8 cellular contexts compared by ENCODE assay signal in the genomic region with DNA sequence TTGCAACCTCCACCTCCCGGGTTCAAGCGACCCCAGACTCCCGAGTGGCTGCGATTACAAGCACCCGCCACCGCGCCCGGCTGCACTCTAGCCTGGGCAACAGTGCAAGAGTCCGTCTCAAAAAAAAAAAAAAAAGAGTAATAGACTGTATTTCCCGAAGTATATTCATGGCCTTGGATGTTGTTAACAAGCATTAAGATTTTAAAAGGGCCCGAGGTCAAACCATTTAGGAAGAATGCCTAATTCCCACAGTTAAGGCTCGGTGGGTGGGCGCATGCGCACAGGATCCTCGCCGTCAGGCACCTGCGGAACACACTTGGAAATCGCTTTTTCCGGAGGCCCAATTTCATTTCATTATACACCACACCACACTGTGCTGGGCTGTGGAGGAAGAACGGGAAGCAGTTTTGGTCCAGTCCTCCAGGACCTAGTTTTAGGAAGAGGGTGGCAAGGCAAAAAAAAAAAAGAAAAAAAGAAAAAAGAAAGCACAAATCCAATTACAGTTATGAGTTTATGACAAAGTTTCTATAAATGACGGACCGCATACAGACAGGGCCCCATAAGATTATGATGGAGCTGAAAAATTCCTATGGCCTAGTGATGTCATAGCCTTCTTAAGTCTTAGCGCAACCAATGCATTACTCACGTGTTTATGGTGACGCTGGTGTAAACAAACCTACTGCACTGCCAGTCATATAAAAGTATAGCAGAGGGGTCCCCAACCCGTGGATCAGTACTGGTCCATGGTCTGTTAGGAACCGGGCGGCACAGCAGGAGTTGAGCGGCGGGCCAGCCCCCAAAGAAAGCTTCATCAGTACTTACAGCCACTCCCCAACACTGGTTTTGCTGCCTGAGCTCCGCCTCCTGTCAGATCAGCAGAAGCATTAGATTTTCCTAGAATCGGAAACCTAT. TPM values are rescaled to one million over a fixed set of nuclear protein-coding genes. Genes with fewer than 3 reads are reported as not detected.
DNase-seq lines count a peak whose midpoint lies in the region; ATAC-seq and TF ChIP-seq lines count a peak whose summit lies in the region.

No MANE protein-coding gene starts in this region.

- H3K9me3 ChIP-seq in effector memory CD4-positive, alpha-beta T cell (ENCODE audit: control insufficient read depth, low read length), result no peaks in the 10 kb centered on the region
- H3K9me3 ChIP-seq in thymus (ENCODE audit: control insufficient read depth), result no peaks in the 10 kb centered on the region

- peaks cover 39% of the 10 kb centered on the region for H3K4me1 Mint-ChIP-seq in WTC11

- CTCF ChIA-PET in BJ (lab: Yijun Ruan, JAX), result interaction anchor here (1.0 to 1.6 kb wide), 2 partner anchors 9 to 36 kb away, joined by 3 to 6 read pairs; no protein-coding TSS in a partner anchor
- CTCF ChIA-PET in WTC11 (lab: Charles Lee), result interaction anchor here (0.6 to 2.4 kb wide), 7 partner anchors 9 to 138 kb away, joined by 3 to 9 read pairs (median 3); no protein-coding TSS in a partner anchor

- no peaks in the 10 kb centered on the region for H3K36me3 Mint-ChIP-seq in WTC11

- POLR2A ChIA-PET in BJ (lab: Charles Lee), result no interaction called here
- POLR2A ChIA-PET in WTC11 (lab: Charles Lee), result no interaction called here

- no peaks in the 10 kb centered on the region for H3K36me3 ChIP-seq in BJ (ENCODE audit: control insufficient read depth, insufficient read depth, low read length)
- no peaks in the 10 kb centered on the region for H3K36me3 ChIP-seq in effector memory CD4-positive, alpha-beta T cell (ENCODE audit: control insufficient read depth, insufficient read depth, low read length)
- no peaks in the 10 kb centered on the region for H3K36me3 ChIP-seq in thymus (ENCODE audit: control insufficient read depth, insufficient read depth)

- ATAC-seq in GM21723 (IDR thresholded peaks at IDR 0.05; ENCODE audit: unreplicated experiment), result peak; percentile 49
- ATAC-seq in WTC11, result peak; percentile 47
- no peak for ATAC-seq in HG03520 (IDR thresholded peaks at IDR 0.05; ENCODE audit: unreplicated experiment)

- no peak overlapping the region for H3K27ac Mint-ChIP-seq in WTC11

- TF ChIP-seq CTCF in BJ (IDR thresholded peaks at IDR 0.05; ENCODE audit: insufficient read depth, low read depth, low read length) (no peak), WTC11 (IDR thresholded peaks at IDR 0.05) (no peak)

- no peak for DNase-seq in BJ (ENCODE audit: low read depth)
- DNase-seq in WTC11 (ENCODE audit: low spot score), result peak; percentile 61
- DNase-seq in effector memory CD4-positive, alpha-beta T cell, result peak in 1 of 3 donors; percentile 24
- peak; percentile 34 for DNase-seq in midbrain (lab: John Stamatoyannopoulos, UW)
- DNase-seq in foreskin melanocyte, result no peak

- no peak overlapping the region for H3K27ac ChIP-seq in effector memory CD4-positive, alpha-beta T cell (ENCODE audit: insufficient read depth, low read length, poor library complexity, severe bottlenecking)
- no peak overlapping the region for H3K27ac ChIP-seq in thymus (ENCODE audit: low read depth)

- no peaks in the 10 kb centered on the region for H3K4me1 ChIP-seq in effector memory CD4-positive, alpha-beta T cell (ENCODE audit: control insufficient read depth, insufficient read depth, low read length, poor library complexity, severe bottlenecking)
- peaks cover 6% of the 10 kb centered on the region for H3K4me1 ChIP-seq in thymus (ENCODE audit: control insufficient read depth, insufficient read depth, low read length)

- H3K4me3 ChIP-seq in BJ (ENCODE audit: low read depth, low read length), result 0 out of 2 replicates have a peak overlapping the region, but pooled peaks have one; percentile 2
- H3K4me3 ChIP-seq in effector memory CD4-positive, alpha-beta T cell (ENCODE audit: insufficient read depth, low read depth, low read length, poor library complexity, severe bottlenecking), result peak overlapping the region; percentile 38
- H3K4me3 ChIP-seq in thymus (ENCODE audit: low read length), result peak overlapping the region; percentile 50

- H3K9me3 Mint-ChIP-seq in WTC11, result no peaks in the 10 kb centered on the region

- H3K27me3 Mint-ChIP-seq in WTC11 (ENCODE audit: low read depth), result peaks cover 17% of the 10 kb centered on the region

- peak overlapping the region; percentile 76 for H3K4me3 Mint-ChIP-seq in WTC11

- WGBS in thymus, result 14% methylated on average over 32 of the region's 32 CpGs

- H3K27me3 ChIP-seq in BJ (ENCODE audit: control insufficient read depth, insufficient read depth, low read length) (no peaks in the 10 kb centered on the region), thymus (ENCODE audit: control insufficient read depth, insufficient read depth) (no peaks in the 10 kb centered on the region)
- H3K27me3 ChIP-seq in effector memory CD4-positive, alpha-beta T cell (replicated peaks; ENCODE audit: control insufficient read depth, insufficient read depth, low read length, poor library complexity, severe bottlenecking), result no peaks in the 10 kb centered on the region

TF ChIP-seq in WTC11, 78 proteins besides CTCF, POLR2A, EP300 and RAD21:
- TF ChIP-seq NR1H2 (CRISPR knock-in tag; IDR thresholded peaks at IDR 0.05) (no peak), GTF2I (CRISPR knock-in tag; conservative IDR thresholded peaks at IDR 0.05) (no peak), IRF2 (CRISPR knock-in tag; IDR thresholded peaks at IDR 0.05; ENCODE audit: borderline replicate concordance, low read depth) (no peak), ETV6 (CRISPR knock-in tag; IDR thresholded peaks at IDR 0.05) (no peak), TCF7 (CRISPR knock-in tag; IDR thresholded peaks at IDR 0.05; ENCODE audit: low read depth) (no peak), CBFB (CRISPR knock-in tag; IDR thresholded peaks at IDR 0.05; ENCODE audit: low read depth) (no peak), PRRX2 (CRISPR knock-in tag; IDR thresholded peaks at IDR 0.05) (no peak)
- TF ChIP-seq, protein P1, sequence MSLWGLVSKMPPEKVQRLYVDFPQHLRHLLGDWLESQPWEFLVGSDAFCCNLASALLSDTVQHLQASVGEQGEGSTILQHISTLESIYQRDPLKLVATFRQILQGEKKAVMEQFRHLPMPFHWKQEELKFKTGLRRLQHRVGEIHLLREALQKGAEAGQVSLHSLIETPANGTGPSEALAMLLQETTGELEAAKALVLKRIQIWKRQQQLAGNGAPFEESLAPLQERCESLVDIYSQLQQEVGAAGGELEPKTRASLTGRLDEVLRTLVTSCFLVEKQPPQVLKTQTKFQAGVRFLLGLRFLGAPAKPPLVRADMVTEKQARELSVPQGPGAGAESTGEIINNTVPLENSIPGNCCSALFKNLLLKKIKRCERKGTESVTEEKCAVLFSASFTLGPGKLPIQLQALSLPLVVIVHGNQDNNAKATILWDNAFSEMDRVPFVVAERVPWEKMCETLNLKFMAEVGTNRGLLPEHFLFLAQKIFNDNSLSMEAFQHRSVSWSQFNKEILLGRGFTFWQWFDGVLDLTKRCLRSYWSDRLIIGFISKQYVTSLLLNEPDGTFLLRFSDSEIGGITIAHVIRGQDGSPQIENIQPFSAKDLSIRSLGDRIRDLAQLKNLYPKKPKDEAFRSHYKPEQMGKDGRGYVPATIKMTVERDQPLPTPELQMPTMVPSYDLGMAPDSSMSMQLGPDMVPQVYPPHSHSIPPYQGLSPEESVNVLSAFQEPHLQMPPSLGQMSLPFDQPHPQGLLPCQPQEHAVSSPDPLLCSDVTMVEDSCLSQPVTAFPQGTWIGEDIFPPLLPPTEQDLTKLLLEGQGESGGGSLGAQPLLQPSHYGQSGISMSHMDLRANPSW (CRISPR knock-in tag; conservative IDR thresholded peaks at IDR 0.05; ENCODE audit: low read depth), result no peak
- TF ChIP-seq, protein P2, sequence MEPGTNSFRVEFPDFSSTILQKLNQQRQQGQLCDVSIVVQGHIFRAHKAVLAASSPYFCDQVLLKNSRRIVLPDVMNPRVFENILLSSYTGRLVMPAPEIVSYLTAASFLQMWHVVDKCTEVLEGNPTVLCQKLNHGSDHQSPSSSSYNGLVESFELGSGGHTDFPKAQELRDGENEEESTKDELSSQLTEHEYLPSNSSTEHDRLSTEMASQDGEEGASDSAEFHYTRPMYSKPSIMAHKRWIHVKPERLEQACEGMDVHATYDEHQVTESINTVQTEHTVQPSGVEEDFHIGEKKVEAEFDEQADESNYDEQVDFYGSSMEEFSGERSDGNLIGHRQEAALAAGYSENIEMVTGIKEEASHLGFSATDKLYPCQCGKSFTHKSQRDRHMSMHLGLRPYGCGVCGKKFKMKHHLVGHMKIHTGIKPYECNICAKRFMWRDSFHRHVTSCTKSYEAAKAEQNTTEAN (CRISPR knock-in tag; IDR thresholded peaks at IDR 0.05), result no peak
- TF ChIP-seq, protein P3, sequence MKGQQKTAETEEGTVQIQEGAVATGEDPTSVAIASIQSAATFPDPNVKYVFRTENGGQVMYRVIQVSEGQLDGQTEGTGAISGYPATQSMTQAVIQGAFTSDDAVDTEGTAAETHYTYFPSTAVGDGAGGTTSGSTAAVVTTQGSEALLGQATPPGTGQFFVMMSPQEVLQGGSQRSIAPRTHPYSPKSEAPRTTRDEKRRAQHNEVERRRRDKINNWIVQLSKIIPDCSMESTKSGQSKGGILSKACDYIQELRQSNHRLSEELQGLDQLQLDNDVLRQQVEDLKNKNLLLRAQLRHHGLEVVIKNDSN (CRISPR knock-in tag; IDR thresholded peaks at IDR 0.05), result no peak

RNA-seq across cellular contexts. Expression of a gene that starts 38.2 kb away (rescaled TPM):
- polyA plus RNA-seq in BJ (2011; rRNA removed) (164 and 168 TPM in 2 replicates), thymus (1,694 TPM)
- 26.5 and 32.5 TPM in 2 replicates for polyA minus RNA-seq in BJ (2011; rRNA and poly(A)+ RNA removed)
- 894 to 987 TPM (median 963 TPM) in 3 replicates for total RNA-seq in WTC11 (2021)

Comparison
In these comparisons a context has a peak if more than half of its experiments do, and no peak if none do; other contexts are left out.
1. DNase-seq: peak in WTC11 (single experiment) and midbrain (single experiment); none in BJ (single experiment) and foreskin melanocyte (single experiment).
2. RNA of a gene that starts 38.2 kb away (polyA plus RNA-seq): 1,694 TPM in thymus (single experiment); 164 to 168 TPM in BJ; every median in the first group is over 10 times any median in the second.
3. Peak in every context shown above with its lines, with median percentiles within 50 percentile points of each other: H3K4me3 ChIP-seq.